ENCODE assay signal across 8 cellular contexts in genomic region chr14:21825147-21825743, GRCh38.
A peak's percentile ranks its signal among the peaks of the same experiment; 100 is the strongest.
DNase-seq lines count a peak whose midpoint lies in the region; ATAC-seq, FAIRE-seq and TF ChIP-seq lines count a peak whose summit lies in the region.

No MANE protein-coding gene starts in this region.

- no peak for TF ChIP-seq EP300 in sigmoid colon (IDR thresholded peaks at IDR 0.05)

- peaks cover under 1% of the 10 kb centered on the region for H3K36me3 Mint-ChIP-seq in MCF 10A (ENCODE audit: insufficient read depth, unreplicated experiment)
- H3K36me3 Mint-ChIP-seq in activated T-cell treated with anti-CD3 and anti-CD28 coated beads, Interleukin-2, amount 50 U/mL, for 4 hours (ENCODE audit: insufficient read depth), result no peaks in the 10 kb centered on the region

- no peak overlapping the region for H3K4me3 Mint-ChIP-seq in MCF 10A (ENCODE audit: unreplicated experiment)
- H3K4me3 Mint-ChIP-seq in activated T-cell treated with anti-CD3 and anti-CD28 coated beads, Interleukin-2, amount 50 U/mL, for 4 hours, result peak overlapping the region; percentile 56

- no peak overlapping the region for H3K4me3 ChIP-seq in breast epithelium
- no peak overlapping the region for H3K4me3 ChIP-seq in NT2/D1 (ENCODE audit: insufficient read length, low read depth)
- H3K4me3 ChIP-seq in keratinocyte (ENCODE audit: control insufficient read depth in 2 of 3, extremely low read depth in 1 of 3, insufficient read depth in 2 of 3, low read depth in 1 of 3, low read length in 3 of 3), result no peak overlapping the region
- H3K4me3 ChIP-seq in sigmoid colon, result no peak overlapping the region

- H3K27me3 ChIP-seq in breast epithelium (no peaks in the 10 kb centered on the region), NT2/D1 (ENCODE audit: insufficient read depth, insufficient read length) (no peaks in the 10 kb centered on the region), keratinocyte (ENCODE audit: control insufficient read depth, extremely low read depth, insufficient read depth, low read length) (peaks cover 4% of the 10 kb centered on the region), sigmoid colon (no peaks in the 10 kb centered on the region)

- CTCF ChIA-PET in MCF 10A (lab: Yijun Ruan, JAX), result interaction anchor here (0.6 to 0.9 kb wide), 5 partner anchors 9 to 1577 kb away, joined by 3 to 6 read pairs (median 3); no protein-coding TSS in a partner anchor

- H3K36me3 ChIP-seq in breast epithelium, result no peaks in the 10 kb centered on the region
- no peaks in the 10 kb centered on the region for H3K36me3 ChIP-seq in NT2/D1 (ENCODE audit: insufficient read depth, insufficient read length, low read length)
- H3K36me3 ChIP-seq in keratinocyte (ENCODE audit: control insufficient read depth in 2 of 2, extremely low read depth in 1 of 2, insufficient read depth in 2 of 2, low read length in 2 of 2), result no peaks in the 10 kb centered on the region
- H3K36me3 ChIP-seq in sigmoid colon, result no peaks in the 10 kb centered on the region

- H3K4me1 ChIP-seq in breast epithelium (no peaks in the 10 kb centered on the region), NT2/D1 (ENCODE audit: insufficient read depth, insufficient read length) (no peaks in the 10 kb centered on the region), keratinocyte (ENCODE audit: control insufficient read depth, extremely low read depth, insufficient read depth, low read length) (peaks cover 6% of the 10 kb centered on the region), sigmoid colon (no peaks in the 10 kb centered on the region)

- intact Hi-C loops in MCF 10A (cut with micrococcal nuclease) (no loop called here), breast epithelium (cut with DNase I; ENCODE audit: low total_unique reads) (no loop called here), sigmoid colon (cut with DNase I) (no loop called here)

- no peak overlapping the region for H2AFZ ChIP-seq in keratinocyte (ENCODE audit: control insufficient read depth, low read length)

- H3K4me2 ChIP-seq in keratinocyte (ENCODE audit: control insufficient read depth, extremely low read depth, insufficient read depth, low read depth, low read length), result no peak overlapping the region

- peaks cover 67% of the 10 kb centered on the region for H3K27me3 Mint-ChIP-seq in MCF 10A (ENCODE audit: insufficient read depth, unreplicated experiment)
- H3K27me3 Mint-ChIP-seq in activated T-cell treated with anti-CD3 and anti-CD28 coated beads, Interleukin-2, amount 50 U/mL, for 4 hours (ENCODE audit: low read depth), result peaks cover 38% of the 10 kb centered on the region

- dilution Hi-C loops in keratinocyte (cut with MboI; ENCODE audit: extremely low pct_ligation_motif_present, low sequenced_read_pairs), result no loop called here

- TF ChIP-seq CTCF in MCF 10A (IDR thresholded peaks at IDR 0.05; ENCODE audit: unreplicated experiment) (peak; percentile 37), breast epithelium (IDR thresholded peaks at IDR 0.05) (no peak), keratinocyte (optimal IDR thresholded peaks at IDR 0.05 in 1 of 3, IDR thresholded peaks at IDR 0.05 in 1 of 3, conservative IDR thresholded peaks at IDR 0.05 in 1 of 3; ENCODE audit: extremely low read depth in 1 of 3, insufficient read depth in 2 of 3, low read length in 3 of 3) (peak; percentile 58 to 73 (median 59)), sigmoid colon (IDR thresholded peaks at IDR 0.05) (no peak)

- H4K20me1 ChIP-seq in keratinocyte (ENCODE audit: control insufficient read depth, extremely low read depth, insufficient read depth, low read length), result no peaks in the 10 kb centered on the region

- WGBS in sigmoid colon, 2 donors, result 10 to 14% methylated on average over 4 of the region's 4 CpGs

- peak; percentile 89 to 96 for ATAC-seq in activated T-cell treated with anti-CD3 and anti-CD28 coated beads, Interleukin-2, amount 50 U/mL, for 4 hours
- no peak for ATAC-seq in esophagus mucosa

- H3K4me1 Mint-ChIP-seq in MCF 10A (ENCODE audit: insufficient read depth, unreplicated experiment), result peaks cover 6% of the 10 kb centered on the region
- peaks cover 4% of the 10 kb centered on the region for H3K4me1 Mint-ChIP-seq in activated T-cell treated with anti-CD3 and anti-CD28 coated beads, Interleukin-2, amount 50 U/mL, for 4 hours (ENCODE audit: low read depth)

- no peaks in the 10 kb centered on the region for H3K9me1 ChIP-seq in keratinocyte (ENCODE audit: control insufficient read depth, extremely low read depth, insufficient read depth, low read length)

- DNase-seq in MCF 10A (ENCODE audit: unreplicated experiment), result peak; percentile 52
- DNase-seq in breast epithelium (ENCODE audit: low spot score in 2 of 2), result no peak
- peak; percentile 33 for DNase-seq in NT2/D1 (ENCODE audit: low read depth, low spot score)
- peak; percentile 18 for DNase-seq in activated T-cell treated with anti-CD3 and anti-CD28 coated beads, Interleukin-2, amount 50 U/mL, for 4 hours
- DNase-seq in keratinocyte (ENCODE audit: low read depth, low spot score), result peak; percentile 4
- DNase-seq in sigmoid colon, result no peak
- DNase-seq in NCI-H2107 treated with DMSO at 0.1 percent for 48 hours (lab: John Stamatoyannopoulos, UW; ENCODE audit: unreplicated experiment), result no peak

- no peak overlapping the region for H3K27ac Mint-ChIP-seq in MCF 10A (ENCODE audit: low read depth, unreplicated experiment)

- TF ChIP-seq POLR2A in breast epithelium (IDR thresholded peaks at IDR 0.05) (no peak), sigmoid colon (IDR thresholded peaks at IDR 0.05) (no peak)

- H3K27ac ChIP-seq in breast epithelium, result no peak overlapping the region
- no peak overlapping the region for H3K27ac ChIP-seq in keratinocyte (ENCODE audit: control insufficient read depth, insufficient read depth, low read length)
- H3K27ac ChIP-seq in sigmoid colon, result no peak overlapping the region

- FAIRE-seq in keratinocyte (lab: Jason Lieb, UNC), result peak; percentile 44

- H3K9ac ChIP-seq in NT2/D1 (ENCODE audit: insufficient read length, low read depth) (no peak overlapping the region), keratinocyte (ENCODE audit: control insufficient read depth, extremely low read depth, insufficient read depth, low read length) (no peak overlapping the region)

- no peaks in the 10 kb centered on the region for H3K79me2 ChIP-seq in keratinocyte (ENCODE audit: control insufficient read depth, insufficient read depth, low read length)

- BruUV-seq in MCF 10A (replicated peaks; lab: Mats Ljungman, UMichigan), result no TSS peak

- H3K9me3 ChIP-seq in breast epithelium (no peaks in the 10 kb centered on the region), NT2/D1 (ENCODE audit: insufficient read depth, low read length) (no peaks in the 10 kb centered on the region), keratinocyte (ENCODE audit: control insufficient read depth, low read depth, low read length) (no peaks in the 10 kb centered on the region), sigmoid colon (no peaks in the 10 kb centered on the region)

- POLR2A ChIA-PET in MCF 10A (lab: Yijun Ruan, JAX), result no interaction called here

- no peaks in the 10 kb centered on the region for H3K9me3 Mint-ChIP-seq in MCF 10A (ENCODE audit: unreplicated experiment)
- H3K9me3 Mint-ChIP-seq in activated T-cell treated with anti-CD3 and anti-CD28 coated beads, Interleukin-2, amount 50 U/mL, for 4 hours, result no peaks in the 10 kb centered on the region

Comparison
In these comparisons a context has a peak if more than half of its experiments do, and no peak if none do; other contexts are left out.
1. DNase-seq: peak in MCF 10A (single experiment), NT2/D1 (single experiment), activated T-cell treated with anti-CD3 and anti-CD28 coated beads, Interleukin-2, amount 50 U/mL, for 4 hours (single experiment) and keratinocyte (single experiment); none in breast epithelium (0 of 2), sigmoid colon (single experiment) and NCI-H2107 treated with DMSO at 0.1 percent for 48 hours (single experiment).
2. CTCF ChIP-seq: peak in MCF 10A (single experiment) and keratinocyte (3 of 3); none in breast epithelium (0 of 3) and sigmoid colon (0 of 4).